Comparison of ENCODE assay signal across 18 cellular contexts in genomic region chr10:1625079-1625478, GRCh38.
DNase-seq lines count a peak whose midpoint lies in the region; ATAC-seq, FAIRE-seq and TF ChIP-seq lines count a peak whose summit lies in the region.
"Had no signal": no experiment of that assay in that cellular context is flagged by ENCODE, and none has a peak within 500 bp of the region (broad histone marks: within the 10 kb centered on the region; RNA-seq: fewer than 3 reads in every experiment).

No MANE protein-coding gene starts in this region.

- TF ChIP-seq POLR2A in GM12878 (IDR thresholded peaks at IDR 0.05; ENCODE audit: low read depth, low read length): no peak

- 48% methylated on average over 9 of the region's 9 CpGs for WGBS in GM12878 (ENCODE audit: insufficient coverage, insufficient replicate concordance, low lambda C conversion rate, missing lambda C conversion rate)

- SMC1A ChIA-PET in GM12878 (lab: Charles Lee; ENCODE audit: uncharacterized antibody, unreplicated experiment): interaction anchor here (0.7 to 1.1 kb wide), 2 partner anchors 10 to 133 kb away, joined by 3 to 4 read pairs; no protein-coding TSS in a partner anchor

- CTCF ChIA-PET in GM12878 (lab: Yijun Ruan, JAX): no interaction called here
- CTCF ChIA-PET in CD8-positive, alpha-beta T cell (lab: Charles Lee): no interaction called here

- no peak overlapping the region for H3K27ac ChIP-seq in GM12878 (ENCODE audit: control insufficient read depth, insufficient read depth)
- H3K27ac ChIP-seq in CD8-positive, alpha-beta T cell (ENCODE audit: low read depth, low read length): no peak overlapping the region
- H3K27ac ChIP-seq: A549, C4-2B had no signal

- no peak for TF ChIP-seq EP300 in GM12878 (IDR thresholded peaks at IDR 0.05; ENCODE audit: borderline replicate concordance in 1 of 2, control insufficient read depth in 1 of 2, low read depth in 2 of 2, low read length in 2 of 2)

- BruUV-seq in GM12878 (replicated peaks; lab: Mats Ljungman, UMichigan): no TSS peak

- no peak for FAIRE-seq in GM12878 (lab: Jason Lieb, UNC)
- FAIRE-seq: A549, HTR-8/SVneo had no signal

- intact Hi-C loops in GM12878 (cut with micrococcal nuclease; ENCODE audit: unreplicated experiment): no loop called here
- intact Hi-C loops in CD14-positive monocyte (cut with micrococcal nuclease): no loop called here
- intact Hi-C loops in CD8-positive, alpha-beta T cell (cut with DNase I, micrococcal nuclease): no loop called here

- in situ Hi-C loops in GM12878 (cut with MboI): no loop called here

- no peaks in the 10 kb centered on the region for H3K36me3 ChIP-seq in GM12878 (ENCODE audit: control insufficient read depth in 2 of 2, insufficient read depth in 2 of 2, low read length in 1 of 2)
- H3K36me3 ChIP-seq in CD8-positive, alpha-beta T cell (ENCODE audit: insufficient read depth, low read length): no peaks in the 10 kb centered on the region

- no peaks in the 10 kb centered on the region for H4K20me1 ChIP-seq in GM12878 (ENCODE audit: control insufficient read depth, insufficient read depth)

- H3K36me3 Mint-ChIP-seq in osteocyte (ENCODE audit: unreplicated experiment) (peaks cover 5% of the 10 kb centered on the region), CD14-positive monocyte (no peaks in the 10 kb centered on the region)
- no peaks in the 10 kb centered on the region for H3K36me3 Mint-ChIP-seq in stimulated activated naive B cell treated with anti-CD40 and anti-IgM and Interleukin-4, amounts not matched to agents 10 μg/mL and 1 μg/mL and 100 μg/mL, for 72 hours
- H3K36me3 Mint-ChIP-seq in CD8-positive, alpha-beta T cell: no peaks in the 10 kb centered on the region
- H3K36me3 Mint-ChIP-seq: CD4-positive, alpha-beta memory T cell had no signal

- H3K9ac ChIP-seq in GM12878 (ENCODE audit: control insufficient read depth, insufficient read depth, low read length): no peak overlapping the region

- no peak for DNase-seq in GM12878 (ENCODE audit: low read depth, low spot score)
- peak; percentile 26 for DNase-seq in left lobe of liver (ENCODE audit: low spot score)
- DNase-seq in osteocyte (ENCODE audit: extremely low spot score, unreplicated experiment): peak; percentile 56
- DNase-seq in stimulated activated naive CD4-positive, alpha-beta T cell (lab: John Stamatoyannopoulos, UW): no peak
- DNase-seq in CD14-positive monocyte (ENCODE audit: low spot score): no peak
- DNase-seq in stimulated activated naive B cell treated with anti-CD40 and anti-IgM and Interleukin-4, amounts not matched to agents 10 μg/mL and 1 μg/mL and 100 μg/mL, for 72 hours: no peak
- DNase-seq in CD8-positive, alpha-beta T cell: no peak
- DNase-seq: AML-193; Calu3; CD4-positive, alpha-beta memory T cell; DMS79 treated with DMSO at 0.1 percent for 48 hours; GF-D8; GOT3; H7 had no signal

- no peaks in the 10 kb centered on the region for H3K9me3 ChIP-seq in GM12878 (replicated peaks; ENCODE audit: control insufficient read depth, insufficient read depth, low read length)
- H3K9me3 ChIP-seq in CD8-positive, alpha-beta T cell (ENCODE audit: low read length): no peaks in the 10 kb centered on the region
- H3K9me3 ChIP-seq: A549 had no signal

- POLR2A ChIA-PET in GM12878 (lab: Charles Lee): no interaction called here
- POLR2A ChIA-PET in CD8-positive, alpha-beta T cell (lab: Charles Lee): no interaction called here

- H3K4me3 Mint-ChIP-seq in osteocyte (ENCODE audit: unreplicated experiment) (no peak overlapping the region), CD14-positive monocyte (no peak overlapping the region)
- no peak overlapping the region for H3K4me3 Mint-ChIP-seq in stimulated activated naive B cell treated with anti-CD40 and anti-IgM and Interleukin-4, amounts not matched to agents 10 μg/mL and 1 μg/mL and 100 μg/mL, for 72 hours
- H3K4me3 Mint-ChIP-seq in CD8-positive, alpha-beta T cell: no peak overlapping the region
- H3K4me3 Mint-ChIP-seq: CD4-positive, alpha-beta memory T cell; IgD-negative memory B cell had no signal

- no peaks in the 10 kb centered on the region for H3K4me1 ChIP-seq in GM12878 (ENCODE audit: control insufficient read depth, insufficient read depth, low read length)
- no peaks in the 10 kb centered on the region for H3K4me1 ChIP-seq in CD8-positive, alpha-beta T cell (ENCODE audit: insufficient read depth, low read length)
- H3K4me1 ChIP-seq: A549 had no signal

- no peak for TF ChIP-seq RAD21 in GM12878 (IDR thresholded peaks at IDR 0.05; ENCODE audit: insufficient read depth, low read depth, low read length)

- TF ChIP-seq CTCF in GM12878 (IDR thresholded peaks at IDR 0.05 in 2 of 3, conservative IDR thresholded peaks at IDR 0.05 in 1 of 3; ENCODE audit: control insufficient read depth in 2 of 3, extremely low read depth in 1 of 3, insufficient read depth in 1 of 3, low read depth in 3 of 3, low read length in 3 of 3): no peak
- no peak for TF ChIP-seq CTCF in osteocyte (IDR thresholded peaks at IDR 0.05)
- no peak for TF ChIP-seq CTCF in CD14-positive monocyte (IDR thresholded peaks at IDR 0.05)
- no peak for TF ChIP-seq CTCF in CD8-positive, alpha-beta T cell (IDR thresholded peaks at IDR 0.05)

- H2AFZ ChIP-seq in GM12878 (ENCODE audit: control insufficient read depth, low read depth, low read length): no peak overlapping the region

- RAD21 ChIA-PET in GM12878 (lab: Charles Lee; ENCODE audit: unreplicated experiment): no interaction called here

- no peak overlapping the region for H3K4me2 ChIP-seq in GM12878 (ENCODE audit: control insufficient read depth, insufficient read depth)
- H3K4me2 ChIP-seq: A549 had no signal

- no peaks in the 10 kb centered on the region for H3K79me2 ChIP-seq in GM12878 (ENCODE audit: control insufficient read depth, insufficient read depth, low read length)

- H3K27ac Mint-ChIP-seq in osteocyte (ENCODE audit: unreplicated experiment): no peak overlapping the region
- no peak overlapping the region for H3K27ac Mint-ChIP-seq in CD14-positive monocyte
- H3K27ac Mint-ChIP-seq in stimulated activated naive B cell treated with anti-CD40 and anti-IgM and Interleukin-4, amounts not matched to agents 10 μg/mL and 1 μg/mL and 100 μg/mL, for 72 hours: no peak overlapping the region
- no peak overlapping the region for H3K27ac Mint-ChIP-seq in CD8-positive, alpha-beta T cell
- H3K27ac Mint-ChIP-seq: IgD-negative memory B cell had no signal

- H3K27me3 Mint-ChIP-seq in osteocyte (ENCODE audit: unreplicated experiment) (no peaks in the 10 kb centered on the region), CD14-positive monocyte (ENCODE audit: low read depth in 3 of 3) (peaks cover 0 to 2% (median 2%) of the 10 kb centered on the region in 3 donors)
- H3K27me3 Mint-ChIP-seq in stimulated activated naive B cell treated with anti-CD40 and anti-IgM and Interleukin-4, amounts not matched to agents 10 μg/mL and 1 μg/mL and 100 μg/mL, for 72 hours: peaks cover 12 to 24% of the 10 kb centered on the region in 2 donors
- H3K27me3 Mint-ChIP-seq in CD8-positive, alpha-beta T cell (ENCODE audit: low read depth): peaks cover 5% of the 10 kb centered on the region

- H3K9me3 Mint-ChIP-seq in osteocyte (ENCODE audit: unreplicated experiment) (peaks cover 2% of the 10 kb centered on the region), CD14-positive monocyte (peaks cover 1 to 9% (median 4%) of the 10 kb centered on the region in 7 donors)
- H3K9me3 Mint-ChIP-seq in stimulated activated naive B cell treated with anti-CD40 and anti-IgM and Interleukin-4, amounts not matched to agents 10 μg/mL and 1 μg/mL and 100 μg/mL, for 72 hours: peaks cover 1 to 3% of the 10 kb centered on the region in 2 donors
- no peaks in the 10 kb centered on the region for H3K9me3 Mint-ChIP-seq in CD8-positive, alpha-beta T cell
- H3K9me3 Mint-ChIP-seq: CD4-positive, alpha-beta memory T cell; IgD-negative memory B cell had no signal

- ATAC-seq in GM12878 (no peak), left lobe of liver (no peak)
- no peak for ATAC-seq in stimulated activated naive B cell treated with anti-CD40 and anti-IgM and Interleukin-4, amounts not matched to agents 10 μg/mL and 1 μg/mL and 100 μg/mL, for 72 hours (replicated peaks)
- ATAC-seq in CD8-positive, alpha-beta T cell: no peak

- no peak overlapping the region for H3K4me3 ChIP-seq in GM12878
- no peak overlapping the region for H3K4me3 ChIP-seq in CD8-positive, alpha-beta T cell (ENCODE audit: low read depth, low read length)
- H3K4me3 ChIP-seq: A549 had no signal

- no peaks in the 10 kb centered on the region; a peak in 1 of 4 replicates for H3K27me3 ChIP-seq in GM12878 (replicated peaks in 1 of 2; ENCODE audit: control insufficient read depth in 2 of 2, insufficient read depth in 2 of 2, low read length in 1 of 2)
- H3K27me3 ChIP-seq in CD8-positive, alpha-beta T cell (ENCODE audit: insufficient read depth, low read length): no peaks in the 10 kb centered on the region

- H3K4me1 Mint-ChIP-seq in osteocyte (ENCODE audit: unreplicated experiment): peaks cover 3% of the 10 kb centered on the region
- no peaks in the 10 kb centered on the region for H3K4me1 Mint-ChIP-seq in CD14-positive monocyte
- H3K4me1 Mint-ChIP-seq in stimulated activated naive B cell treated with anti-CD40 and anti-IgM and Interleukin-4, amounts not matched to agents 10 μg/mL and 1 μg/mL and 100 μg/mL, for 72 hours: peaks cover 0 to 6% of the 10 kb centered on the region in 2 donors
- no peaks in the 10 kb centered on the region for H3K4me1 Mint-ChIP-seq in CD8-positive, alpha-beta T cell (ENCODE audit: low read depth)

TF ChIP-seq in GM12878, 131 proteins besides CTCF, POLR2A, EP300 and RAD21:
- no peak for TF ChIP-seq E2F4 (IDR thresholded peaks at IDR 0.05; ENCODE audit: low read depth, low read length)
- TF ChIP-seq EED (IDR thresholded peaks at IDR 0.05; ENCODE audit: low read depth): 0 out of 2 replicates have a peak, but pooled peaks have one; percentile 17
- no peak for TF ChIP-seq SUPT20H (IDR thresholded peaks at IDR 0.05; ENCODE audit: borderline replicate concordance, control insufficient read depth, low read depth, low read length)
- TF ChIP-seq JUND (IDR thresholded peaks at IDR 0.05; ENCODE audit: low read depth, low read length): no peak

Comparison
In these comparisons a context has a peak if more than half of its experiments do, and no peak if none do; other contexts are left out.
1. DNase-seq: peak in left lobe of liver (single experiment) and osteocyte (single experiment); none in GM12878 (single experiment), stimulated activated naive CD4-positive, alpha-beta T cell (0 of 6), CD14-positive monocyte (single experiment), stimulated activated naive B cell treated with anti-CD40 and anti-IgM and Interleukin-4, amounts not matched to agents 10 μg/mL and 1 μg/mL and 100 μg/mL, for 72 hours (single experiment) and CD8-positive, alpha-beta T cell (0 of 7).